Comparison of ENCODE assay signal across 15 cellular contexts in genomic region chr5:131564229-131564652, GRCh38.
"Had no signal": no experiment of that assay in that cellular context is flagged by ENCODE, and none has a peak within 500 bp of the region (broad histone marks: within the 10 kb centered on the region; RNA-seq: fewer than 3 reads in every experiment).

No MANE protein-coding gene starts in this region.

- H3K27me3 Mint-ChIP-seq: activated naive CD4-positive, alpha-beta T cell treated with anti-CD3 and anti-CD28 coated beads, Interleukin-2, amount 10 ng/mL, durations not matched to agents 7 days and 5 days; activated T-helper 17 cell treated with anti-CD3 and anti-CD28 coated beads, Interleukin-2, amount 50 U/mL, for 72 hours; stimulated activated naive CD8-positive, alpha-beta T cell treated with anti-CD3 and anti-CD28 coated beads, Interleukin-15, Interleukin-2, amounts not matched to agents 100 ng/mL and 50 ng/mL, for 24 hours had no signal

- H3K36me3 ChIP-seq: gastrocnemius medialis had no signal

- ATAC-seq: activated T-helper 17 cell treated with anti-CD3 and anti-CD28 coated beads, Interleukin-2, amount 50 U/mL, for 72 hours; gastrocnemius medialis; heart left ventricle; psoas muscle; right cardiac atrium had no signal

- H3K27ac Mint-ChIP-seq: activated naive CD4-positive, alpha-beta T cell treated with anti-CD3 and anti-CD28 coated beads, Interleukin-2, amount 10 ng/mL, durations not matched to agents 7 days and 5 days; activated T-helper 17 cell treated with anti-CD3 and anti-CD28 coated beads, Interleukin-2, amount 50 U/mL, for 72 hours; stimulated activated naive CD8-positive, alpha-beta T cell treated with anti-CD3 and anti-CD28 coated beads, Interleukin-15, Interleukin-2, amounts not matched to agents 100 ng/mL and 50 ng/mL, for 24 hours had no signal

- H3K4me3 Mint-ChIP-seq: activated naive CD4-positive, alpha-beta T cell treated with anti-CD3 and anti-CD28 coated beads, Interleukin-2, amount 10 ng/mL, durations not matched to agents 7 days and 5 days; activated T-helper 17 cell treated with anti-CD3 and anti-CD28 coated beads, Interleukin-2, amount 50 U/mL, for 72 hours; stimulated activated naive CD8-positive, alpha-beta T cell treated with anti-CD3 and anti-CD28 coated beads, Interleukin-15, Interleukin-2, amounts not matched to agents 100 ng/mL and 50 ng/mL, for 24 hours had no signal

- H3K27ac ChIP-seq: ascending aorta, coronary artery, gastrocnemius medialis, heart left ventricle, psoas muscle, skin epidermis, vagina had no signal

- DNase-seq: activated CD4-positive, CD25-positive, alpha-beta regulatory T cell treated with anti-CD3 and anti-CD28 coated beads, Interleukin-2, amount 50 U/mL, for 72 hours; activated naive CD4-positive, alpha-beta T cell treated with anti-CD3 and anti-CD28 coated beads, Interleukin-2, amount 10 ng/mL, durations not matched to agents 7 days and 5 days; activated T-cell treated with anti-CD3 and anti-CD28 coated beads for 4 hours; gastrocnemius medialis; heart left ventricle; mesenchymal stem cell; psoas muscle; right cardiac atrium; T1000 had no signal

- H3K4me3 ChIP-seq: ascending aorta, coronary artery, gastrocnemius medialis, heart left ventricle, psoas muscle, skin epidermis, vagina had no signal

- H3K4me1 ChIP-seq: ascending aorta, heart left ventricle, vagina had no signal

- H3K27me3 ChIP-seq: ascending aorta, gastrocnemius medialis, heart left ventricle, vagina had no signal

- H3K9me3 ChIP-seq: ascending aorta, gastrocnemius medialis, heart left ventricle, psoas muscle, vagina had no signal
